ENCODE assay signal across 1 cellular context in the genomic region with DNA sequence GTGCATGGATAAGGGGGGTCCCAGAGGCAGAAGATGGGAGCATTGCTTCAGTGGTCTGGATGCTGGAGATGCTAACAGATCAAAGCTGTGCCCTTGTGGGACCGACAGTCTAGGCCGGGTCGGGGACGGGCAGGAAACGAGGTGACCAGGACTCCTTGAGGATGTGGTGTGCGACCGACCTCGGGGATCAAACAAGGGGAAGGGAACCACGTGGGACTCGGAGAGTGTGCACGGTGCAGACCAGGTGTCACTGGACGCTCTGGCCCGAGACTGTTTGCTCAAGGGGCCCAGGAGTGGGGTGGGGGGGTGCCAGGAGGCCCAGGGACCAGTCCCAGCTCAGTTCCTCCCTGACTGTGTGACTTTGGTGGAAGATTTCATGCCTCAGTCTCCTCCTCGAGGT.
TF ChIP-seq lines count a peak whose summit lies in the region.

No MANE protein-coding gene starts in this region.

TF ChIP-seq in liver, 16 proteins besides CTCF, POLR2A, EP300 and RAD21 (continued from another document):
- TF ChIP-seq, protein P1, sequence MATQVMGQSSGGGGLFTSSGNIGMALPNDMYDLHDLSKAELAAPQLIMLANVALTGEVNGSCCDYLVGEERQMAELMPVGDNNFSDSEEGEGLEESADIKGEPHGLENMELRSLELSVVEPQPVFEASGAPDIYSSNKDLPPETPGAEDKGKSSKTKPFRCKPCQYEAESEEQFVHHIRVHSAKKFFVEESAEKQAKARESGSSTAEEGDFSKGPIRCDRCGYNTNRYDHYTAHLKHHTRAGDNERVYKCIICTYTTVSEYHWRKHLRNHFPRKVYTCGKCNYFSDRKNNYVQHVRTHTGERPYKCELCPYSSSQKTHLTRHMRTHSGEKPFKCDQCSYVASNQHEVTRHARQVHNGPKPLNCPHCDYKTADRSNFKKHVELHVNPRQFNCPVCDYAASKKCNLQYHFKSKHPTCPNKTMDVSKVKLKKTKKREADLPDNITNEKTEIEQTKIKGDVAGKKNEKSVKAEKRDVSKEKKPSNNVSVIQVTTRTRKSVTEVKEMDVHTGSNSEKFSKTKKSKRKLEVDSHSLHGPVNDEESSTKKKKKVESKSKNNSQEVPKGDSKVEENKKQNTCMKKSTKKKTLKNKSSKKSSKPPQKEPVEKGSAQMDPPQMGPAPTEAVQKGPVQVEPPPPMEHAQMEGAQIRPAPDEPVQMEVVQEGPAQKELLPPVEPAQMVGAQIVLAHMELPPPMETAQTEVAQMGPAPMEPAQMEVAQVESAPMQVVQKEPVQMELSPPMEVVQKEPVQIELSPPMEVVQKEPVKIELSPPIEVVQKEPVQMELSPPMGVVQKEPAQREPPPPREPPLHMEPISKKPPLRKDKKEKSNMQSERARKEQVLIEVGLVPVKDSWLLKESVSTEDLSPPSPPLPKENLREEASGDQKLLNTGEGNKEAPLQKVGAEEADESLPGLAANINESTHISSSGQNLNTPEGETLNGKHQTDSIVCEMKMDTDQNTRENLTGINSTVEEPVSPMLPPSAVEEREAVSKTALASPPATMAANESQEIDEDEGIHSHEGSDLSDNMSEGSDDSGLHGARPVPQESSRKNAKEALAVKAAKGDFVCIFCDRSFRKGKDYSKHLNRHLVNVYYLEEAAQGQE (IDR thresholded peaks at IDR 0.05) = no peak
- no peak for TF ChIP-seq HNF4A (conservative IDR thresholded peaks at IDR 0.05)
